In genomic region chr18:23884712-23885375, GRCh38 we compare ENCODE assay signal across 12 cellular contexts.
DNase-seq lines count a peak whose midpoint lies in the region; ATAC-seq and TF ChIP-seq lines count a peak whose summit lies in the region.
"Had no signal": no experiment of that assay in that cellular context is flagged by ENCODE, and none has a peak within 500 bp of the region (broad histone marks: within the 10 kb centered on the region; RNA-seq: fewer than 3 reads in every experiment).

No MANE protein-coding gene starts in this region.

- H3K4me1 ChIP-seq in mesenchymal stem cell (ENCODE audit: control insufficient read depth, insufficient read depth, low read depth, low read length) (peaks cover 4% of the 10 kb centered on the region), transverse colon (peaks cover 0 to 25% (median 13%) of the 10 kb centered on the region in 4 donors)

- no peak overlapping the region for H4K91ac ChIP-seq in mesenchymal stem cell (ENCODE audit: low read length)

- intact Hi-C loops in transverse colon (cut with DNase I; ENCODE audit: low total_unique reads), result no loop called here

- H3K4me2 ChIP-seq in mesenchymal stem cell (ENCODE audit: low read length, poor library complexity, severe bottlenecking), result no peak overlapping the region

- H3K14ac ChIP-seq in mesenchymal stem cell (ENCODE audit: low read length in 2 of 2), result no peak overlapping the region

- H3K23ac ChIP-seq in mesenchymal stem cell (ENCODE audit: low read length in 2 of 2), result no peak overlapping the region

- no peak overlapping the region for H2AK5ac ChIP-seq in mesenchymal stem cell (ENCODE audit: low read length, severe bottlenecking)

- H2AFZ ChIP-seq in mesenchymal stem cell (ENCODE audit: low read depth, low read length), result no peak overlapping the region

- H4K8ac ChIP-seq in mesenchymal stem cell (ENCODE audit: low read length), result no peak overlapping the region

- no peak overlapping the region for H2BK120ac ChIP-seq in mesenchymal stem cell (ENCODE audit: low read depth, low read length)

- in situ Hi-C loops in transverse colon (cut with MboI; ENCODE audit: low pct_ligation_motif_present in 1 of 4, low pct_unique_long_range_greater_than_20kb in 1 of 4, low sequenced_read_pairs in 3 of 4), result no loop called here

- peak overlapping the region in 1 of 2 experiments; percentile 30 for H3K4ac ChIP-seq in mesenchymal stem cell (ENCODE audit: low read depth in 1 of 2, low read length in 2 of 2)

- peak; percentile 66 to 76 for DNase-seq in NCI-H2081 (lab: John Stamatoyannopoulos, UW)
- DNase-seq in NCI-H2081 treated with DMSO at 0.1 percent for 48 hours (lab: John Stamatoyannopoulos, UW), result no peak
- no peak for DNase-seq in mesenchymal stem cell
- peak; percentile 67 for DNase-seq in transverse colon
- no peak for DNase-seq in ecto neural progenitor cell (ENCODE audit: low spot score)
- DNase-seq: brain microvascular endothelial cell, GDM1, RPMI8226 had no signal

- H2BK15ac ChIP-seq in mesenchymal stem cell (ENCODE audit: low read depth, poor library complexity, severe bottlenecking), result no peak overlapping the region

- H2BK12ac ChIP-seq in mesenchymal stem cell (ENCODE audit: low read length in 2 of 2), result no peak overlapping the region

- no peak overlapping the region for H3K18ac ChIP-seq in mesenchymal stem cell (ENCODE audit: low read depth in 1 of 2, low read length in 2 of 2)

- H2BK5ac ChIP-seq in mesenchymal stem cell (ENCODE audit: low read depth, low read length, poor library complexity, severe bottlenecking), result no peak overlapping the region

- H3K4me3 ChIP-seq in mesenchymal stem cell (ENCODE audit: insufficient read depth in 1 of 2, low read depth in 1 of 2, low read length in 2 of 2) (no peak overlapping the region), transverse colon (no peak overlapping the region)

- TF ChIP-seq EP300 in transverse colon (IDR thresholded peaks at IDR 0.05; ENCODE audit: low read depth), result no peak

- no peak for TF ChIP-seq CTCF in transverse colon (IDR thresholded peaks at IDR 0.05)

- H3K27ac ChIP-seq in angular gyrus (ENCODE audit: low read depth, low read length) (peak overlapping the region; percentile 26), mesenchymal stem cell (ENCODE audit: low read length, poor library complexity, severe bottlenecking) (no peak overlapping the region), transverse colon (peak overlapping the region; percentile 24 to 70 (median 36))
- H3K27ac ChIP-seq: brain microvascular endothelial cell, neutrophil had no signal

- H3K9ac ChIP-seq in mesenchymal stem cell (ENCODE audit: low read length), result peak overlapping the region; percentile 84

- H3K79me1 ChIP-seq in mesenchymal stem cell (replicated peaks; ENCODE audit: low read length, poor library complexity, severe bottlenecking), result no peaks in the 10 kb centered on the region

- H3K27me3 ChIP-seq in mesenchymal stem cell (ENCODE audit: control insufficient read depth in 1 of 2, insufficient read depth in 1 of 2, low read length in 2 of 2), result no peaks in the 10 kb centered on the region
- H3K27me3 ChIP-seq in transverse colon, result no peaks in the 10 kb centered on the region
- H3K27me3 ChIP-seq: brain microvascular endothelial cell, neutrophil had no signal

- 78% methylated on average over 9 of the region's 13 CpGs for WGBS in mesenchymal stem cell
- 47 to 56% methylated on average over 10 to 13 of the region's 13 CpGs for WGBS in transverse colon (ENCODE audit: low coverage in 1 of 2), 2 donors

- TF ChIP-seq POLR2A in transverse colon (IDR thresholded peaks at IDR 0.05), result no peak

- H3K9me3 ChIP-seq in mesenchymal stem cell (ENCODE audit: control insufficient read depth, low read length) (no peaks in the 10 kb centered on the region), transverse colon (no peaks in the 10 kb centered on the region)
- H3K9me3 ChIP-seq: neutrophil had no signal

- H3K36me3 ChIP-seq in mesenchymal stem cell (ENCODE audit: control insufficient read depth in 1 of 2, insufficient read depth in 2 of 2, low read depth in 1 of 2, low read length in 2 of 2), result peaks cover 3 to 5% of the 10 kb centered on the region in 2 experiments
- no peaks in the 10 kb centered on the region for H3K36me3 ChIP-seq in transverse colon
- H3K36me3 ChIP-seq: brain microvascular endothelial cell, neutrophil had no signal

- no peak for ATAC-seq in GM18870 (IDR thresholded peaks at IDR 0.05; ENCODE audit: unreplicated experiment)
- ATAC-seq in GM18873 (IDR thresholded peaks at IDR 0.05; ENCODE audit: low FRiP score, unreplicated experiment), result no peak

Comparison
In these comparisons a context has a peak if more than half of its experiments do, and no peak if none do; other contexts are left out.
1. DNase-seq: peak in NCI-H2081 (2 of 2) and transverse colon (single experiment); none in NCI-H2081 treated with DMSO at 0.1 percent for 48 hours (single experiment), mesenchymal stem cell (single experiment) and ecto neural progenitor cell (single experiment).